Comparison of ENCODE assay signal across 1 cellular context in the genomic region with DNA sequence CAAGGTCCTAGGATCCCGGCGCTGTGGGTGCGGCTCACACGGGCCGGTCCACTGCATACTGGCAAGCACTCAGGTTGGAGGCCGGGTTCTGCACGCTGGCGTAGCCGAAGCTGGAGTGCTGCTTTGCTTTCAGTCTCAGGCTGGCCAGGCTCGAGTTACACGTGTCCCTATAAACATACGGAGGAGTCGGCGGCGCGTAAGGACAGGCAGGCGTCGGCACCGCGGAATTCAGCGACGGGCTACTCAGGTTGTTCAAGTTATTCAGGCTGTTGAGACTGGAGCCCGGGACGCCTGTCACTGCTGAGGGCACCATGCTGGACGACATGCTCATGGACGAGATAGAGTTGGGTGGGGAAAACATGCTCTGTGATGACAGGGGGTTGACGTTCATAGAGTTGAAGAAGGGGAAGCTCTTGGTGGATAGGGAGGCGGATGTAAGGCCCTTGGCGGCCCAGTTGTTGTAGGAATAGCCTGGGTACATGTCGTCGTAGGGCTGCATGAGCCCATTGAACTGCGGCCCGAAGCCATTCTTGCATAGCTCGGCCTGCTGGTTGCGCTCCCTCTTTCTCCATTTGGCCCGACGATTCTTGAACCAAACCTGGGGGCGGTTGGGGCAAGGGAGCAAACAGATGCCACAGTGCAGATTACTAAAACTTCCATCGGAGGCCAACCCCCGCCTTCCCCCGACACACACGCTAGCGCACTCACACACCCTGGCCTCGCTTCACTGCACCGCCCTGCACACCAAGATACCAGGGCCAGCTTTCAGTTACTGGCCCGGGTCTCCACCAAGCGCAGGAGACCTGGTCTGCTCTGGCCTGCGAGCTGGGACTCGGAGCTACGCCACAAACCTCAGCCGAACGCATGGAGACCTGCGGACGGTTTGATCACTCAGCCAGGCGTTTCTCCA.
TF ChIP-seq lines count a peak whose summit lies in the region.

No MANE protein-coding gene starts in this region.

TF ChIP-seq in H1, 55 proteins besides CTCF, POLR2A, EP300 and RAD21:
- TF ChIP-seq JUN (IDR thresholded peaks at IDR 0.05; ENCODE audit: low read depth, low read length) (no peak), GABPA (IDR thresholded peaks at IDR 0.05; ENCODE audit: borderline replicate concordance, insufficient read depth, low read length) (no peak), EGR1 (IDR thresholded peaks at IDR 0.05; ENCODE audit: borderline replicate concordance, low read depth, low read length) (no peak), TEAD4 (IDR thresholded peaks at IDR 0.05; ENCODE audit: low read depth, low read length) (no peak), SIN3A (conservative IDR thresholded peaks at IDR 0.05 in 1 of 2, IDR thresholded peaks at IDR 0.05 in 1 of 2; ENCODE audit: low read depth in 1 of 2, low read length in 2 of 2) (no peak), SUZ12 (IDR thresholded peaks at IDR 0.05; ENCODE audit: low read length) (peak; percentile 95), TBP (IDR thresholded peaks at IDR 0.05; ENCODE audit: low read depth, low read length) (peak; percentile 12; the same call in 1 of the 2 replicates), RBBP5 (IDR thresholded peaks at IDR 0.05; ENCODE audit: borderline replicate concordance, low read depth, low read length) (no peak), EZH2 (IDR thresholded peaks at IDR 0.05; ENCODE audit: low read depth, low read length, severe bottlenecking) (peak; percentile 97), KDM1A (IDR thresholded peaks at IDR 0.05; ENCODE audit: borderline replicate concordance, low read length) (no peak), POLR2AphosphoS5 (IDR thresholded peaks at IDR 0.05; ENCODE audit: low read depth, low read length) (no peak), ASH2L (IDR thresholded peaks at IDR 0.05; ENCODE audit: low read length) (no peak), BRCA1 (IDR thresholded peaks at IDR 0.05; ENCODE audit: low read depth, low read length) (no peak), NANOG (IDR thresholded peaks at IDR 0.05; ENCODE audit: insufficient read depth, low read depth, low read length, poor library complexity, severe bottlenecking) (no peak), TAF1 (IDR thresholded peaks at IDR 0.05; ENCODE audit: low read depth, low read length) (no peak), RNF2 (IDR thresholded peaks at IDR 0.05; ENCODE audit: borderline replicate concordance, low read depth, low read length, missing control alignments, poor library complexity, severe bottlenecking) (peak; percentile 73), CTBP2 (IDR thresholded peaks at IDR 0.05; ENCODE audit: borderline replicate concordance, insufficient read depth, insufficient read length, low read length) (peak; percentile 85)
- TF ChIP-seq, protein P1, sequence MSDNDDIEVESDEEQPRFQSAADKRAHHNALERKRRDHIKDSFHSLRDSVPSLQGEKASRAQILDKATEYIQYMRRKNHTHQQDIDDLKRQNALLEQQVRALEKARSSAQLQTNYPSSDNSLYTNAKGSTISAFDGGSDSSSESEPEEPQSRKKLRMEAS (IDR thresholded peaks at IDR 0.05) = peak; percentile 77
- TF ChIP-seq, protein P2, sequence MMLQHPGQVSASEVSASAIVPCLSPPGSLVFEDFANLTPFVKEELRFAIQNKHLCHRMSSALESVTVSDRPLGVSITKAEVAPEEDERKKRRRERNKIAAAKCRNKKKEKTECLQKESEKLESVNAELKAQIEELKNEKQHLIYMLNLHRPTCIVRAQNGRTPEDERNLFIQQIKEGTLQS (IDR thresholded peaks at IDR 0.05; ENCODE audit: insufficient read depth, low read depth, low read length) = no peak
- TF ChIP-seq, protein P3, sequence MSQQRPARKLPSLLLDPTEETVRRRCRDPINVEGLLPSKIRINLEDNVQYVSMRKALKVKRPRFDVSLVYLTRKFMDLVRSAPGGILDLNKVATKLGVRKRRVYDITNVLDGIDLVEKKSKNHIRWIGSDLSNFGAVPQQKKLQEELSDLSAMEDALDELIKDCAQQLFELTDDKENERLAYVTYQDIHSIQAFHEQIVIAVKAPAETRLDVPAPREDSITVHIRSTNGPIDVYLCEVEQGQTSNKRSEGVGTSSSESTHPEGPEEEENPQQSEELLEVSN (IDR thresholded peaks at IDR 0.05) = peak; percentile 31; the same call in 1 of the 2 replicates
